22 cellular contexts compared by ENCODE assay signal in genomic region chr6:55678330-55679224, GRCh38.
DNase-seq lines count a peak whose midpoint lies in the region; ATAC-seq and FAIRE-seq lines count a peak whose summit lies in the region.
"Had no signal": no experiment of that assay in that cellular context is flagged by ENCODE, and none has a peak within 500 bp of the region (broad histone marks: within the 10 kb centered on the region; RNA-seq: fewer than 3 reads in every experiment).

No MANE protein-coding gene starts in this region.

- DNase-seq in NCI-H1417 (lab: John Stamatoyannopoulos, UW) (peak in 2 of 3 experiments; percentile 49 to 82), NCI-H1417 treated with DMSO at 0.1 percent for 48 hours (lab: John Stamatoyannopoulos, UW) (no peak), amniotic epithelial cell (ENCODE audit: low read depth) (peak; percentile 63), retina (peak; percentile 17), epidermal melanocyte (ENCODE audit: insufficient read length, low spot score) (no peak), NCI-H345 (lab: John Stamatoyannopoulos, UW) (no peak)
- DNase-seq: activated CD4-positive, alpha-beta T cell treated with anti-CD3 and anti-CD28 coated beads for 1 hour; activated naive CD4-positive, alpha-beta T cell treated with anti-CD3 and anti-CD28 coated beads, Interleukin-2, amount 50 U/mL, for 16 hours; activated T-cell treated with anti-CD3 and anti-CD28 coated beads, Interleukin-2, amount 50 U/mL, for 48 hours; BE2C; cerebellar nuclear complex; COR-L47; DND-41; MM.1S; NCI-H524; sigmoid colon; SW 1271 had no signal

- peak; percentile 99 for FAIRE-seq in islet of Langerhans (lab: Jason Lieb, UNC)

- ATAC-seq in HG03460 (IDR thresholded peaks at IDR 0.05; ENCODE audit: unreplicated experiment) = no peak
- ATAC-seq: esophagus mucosa, gastroesophageal sphincter, left lobe of liver had no signal

Comparison
In these comparisons a context has a peak if more than half of its experiments do, and no peak if none do; other contexts are left out.
1. DNase-seq: peak in NCI-H1417 (2 of 3), amniotic epithelial cell (single experiment) and retina (single experiment); none in NCI-H1417 treated with DMSO at 0.1 percent for 48 hours (single experiment), epidermal melanocyte (single experiment) and NCI-H345 (single experiment).